22 cellular contexts compared by ENCODE assay signal in the genomic region with DNA sequence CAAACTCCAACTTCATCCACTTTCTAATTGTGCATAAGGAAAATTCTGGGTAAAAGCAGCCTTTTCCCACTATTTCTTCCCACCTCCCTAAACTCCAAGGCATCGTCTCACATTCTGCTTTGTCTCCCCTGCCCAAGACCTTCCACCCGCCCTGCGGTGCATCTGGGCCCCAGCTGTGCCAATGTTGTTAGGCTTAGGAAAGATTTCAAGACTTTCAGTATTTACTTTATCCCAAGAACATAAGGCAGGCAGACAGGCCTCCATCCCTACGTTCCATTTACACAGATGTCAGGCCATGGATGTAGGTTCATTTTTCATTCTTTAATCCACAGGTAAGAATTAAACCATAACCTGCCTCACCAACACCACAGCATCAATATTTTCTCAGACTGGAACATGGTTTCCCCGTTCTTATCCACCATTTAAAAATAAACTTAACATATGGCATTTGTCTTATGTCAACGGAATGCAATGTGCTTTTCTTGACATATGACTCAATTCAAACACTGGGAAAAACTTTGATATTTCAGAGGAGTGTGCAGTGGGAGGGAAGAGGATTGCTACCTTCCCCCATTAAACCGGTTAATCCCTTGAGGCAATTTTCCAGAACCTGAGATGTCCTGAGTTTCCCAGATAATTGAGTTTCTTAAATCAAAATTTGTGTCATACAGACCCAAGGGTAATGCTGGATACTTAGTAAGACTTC.
A peak's percentile ranks its signal among the peaks of the same experiment; 100 is the strongest.
DNase-seq lines count a peak whose midpoint lies in the region; ATAC-seq and TF ChIP-seq lines count a peak whose summit lies in the region.
"Had no signal": no experiment of that assay in that cellular context is flagged by ENCODE, and none has a peak within 500 bp of the region (broad histone marks: within the 10 kb centered on the region; RNA-seq: fewer than 3 reads in every experiment).

No MANE protein-coding gene starts in this region.

- H4K8ac ChIP-seq in H9 (replicated peaks; ENCODE audit: insufficient read length, low read depth, low read length) = no peak overlapping the region

- no peak overlapping the region for H2BK20ac ChIP-seq in H9 (ENCODE audit: low read depth, low read length, poor library complexity, severe bottlenecking)

- no peak overlapping the region for H3K18ac ChIP-seq in H9 (ENCODE audit: insufficient read length, low read depth, low read length)

- no peak overlapping the region for H3K14ac ChIP-seq in H9 (ENCODE audit: insufficient read depth, low read length)

- H4K20me1 ChIP-seq in H9 (ENCODE audit: control insufficient read depth, insufficient read depth, insufficient read length) = no peaks in the 10 kb centered on the region

- no peak overlapping the region for H2AK5ac ChIP-seq in H9 (ENCODE audit: insufficient read length, low read length)

- H3K4me3 Mint-ChIP-seq in H9 = no peak overlapping the region
- H3K4me3 Mint-ChIP-seq: activated B cell treated with CpG ODN at 0.5 μM for 24 hours, B cell had no signal

- no peaks in the 10 kb centered on the region for H3K23me2 ChIP-seq in H9 (ENCODE audit: insufficient read length, low read depth, low read length, poor library complexity, severe bottlenecking)

- WGBS in H9 (ENCODE audit: extremely low coverage, insufficient read length, low lambda C conversion rate) = no CpG with 5 or more reads among the region's 7 CpGs
- WGBS in prostate gland = 85% methylated on average over 7 of the region's 7 CpGs

- peak overlapping the region; percentile 69 for H3K23ac ChIP-seq in H9 (ENCODE audit: insufficient read length, low read depth, low read length)

- peaks cover 7 to 8% of the 10 kb centered on the region in 2 experiments for H3K4me1 Mint-ChIP-seq in H9
- H3K4me1 Mint-ChIP-seq: activated B cell treated with CpG ODN at 0.5 μM for 24 hours, B cell had no signal

- H3K36me3 Mint-ChIP-seq in H9 (ENCODE audit: insufficient read depth in 1 of 3, low read depth in 3 of 3) = no peaks in the 10 kb centered on the region

- H3K79me2 ChIP-seq in H9 (ENCODE audit: insufficient read depth, low read length) = no peaks in the 10 kb centered on the region

- H2AFZ ChIP-seq in H9 (ENCODE audit: low read length) = no peak overlapping the region

- no peak overlapping the region for H3K56ac ChIP-seq in H9 (ENCODE audit: insufficient read length, low read depth, low read length)

- no peak for DNase-seq in H9
- peak; percentile 42 for DNase-seq in brain pericyte (ENCODE audit: low read depth, low spot score)
- peak; percentile 67 to 83 for DNase-seq in foreskin fibroblast
- DNase-seq in skeletal muscle cell (ENCODE audit: low read depth) = peak; percentile 59
- no peak for DNase-seq in HUDEP-2 (lab: John Stamatoyannopoulos, UW; ENCODE audit: unreplicated experiment in 76 of 76)
- DNase-seq in prostate gland (ENCODE audit: low spot score) = no peak
- DNase-seq: activated B cell treated with CpG ODN at 0.5 μM for 24 hours; activated CD8-positive, alpha-beta memory T cell treated with anti-CD3 and anti-CD28 coated beads for 24 hours; Caco-2; central memory CD4-positive, alpha-beta T cell; effector CD8-positive, alpha-beta T cell; gastrocnemius medialis; left ventricle myocardium inferior; mucosa of descending colon; NCI-H1417 treated with DMSO at 0.1 percent for 48 hours; NCI-H2171; NCI-H774; stimulated activated CD4-positive, alpha-beta T cell treated with anti-CD3 and anti-CD28 coated beads, Interleukin-2, amount 100 ng/mL, for 48 hours had no signal

- TF ChIP-seq POLR2A in prostate gland (IDR thresholded peaks at IDR 0.05) = no peak

- H3T11ph ChIP-seq in H9 (ENCODE audit: low read length) = no peak overlapping the region

- no peak overlapping the region for H3K27ac Mint-ChIP-seq in H9
- H3K27ac Mint-ChIP-seq: activated B cell treated with CpG ODN at 0.5 μM for 24 hours, B cell had no signal

- peaks cover 2% of the 10 kb centered on the region; the same call in 1 of the 2 replicates for H3K27me3 Mint-ChIP-seq in H9 (ENCODE audit: low read depth)

- no peak overlapping the region for H4K5ac ChIP-seq in H9 (ENCODE audit: insufficient read length, low read depth, low read length)

- ATAC-seq in HG03521 (IDR thresholded peaks at IDR 0.05; ENCODE audit: unreplicated experiment) = no peak
- ATAC-seq: gastrocnemius medialis, HCT116, mucosa of descending colon, sciatic nerve had no signal

- no peak overlapping the region for H2BK15ac ChIP-seq in H9 (ENCODE audit: low read depth, low read length)

- no peaks in the 10 kb centered on the region for H3K79me1 ChIP-seq in H9 (ENCODE audit: insufficient read depth, low read depth, low read length, poor library complexity, severe bottlenecking)

- no peak overlapping the region for H2BK12ac ChIP-seq in H9 (ENCODE audit: insufficient read length, low read depth, low read length)

- no peak overlapping the region for H3K4ac ChIP-seq in H9 (ENCODE audit: low read depth, low read length)

- no peaks in the 10 kb centered on the region for H3K9me3 Mint-ChIP-seq in H9
- H3K9me3 Mint-ChIP-seq: activated B cell treated with CpG ODN at 0.5 μM for 24 hours had no signal

- H3K27me3 ChIP-seq in H9 (ENCODE audit: insufficient read depth, low read length) = no peaks in the 10 kb centered on the region
- H3K27me3 ChIP-seq in prostate gland (replicated peaks; ENCODE audit: insufficient read depth) = no peaks in the 10 kb centered on the region
- H3K27me3 ChIP-seq: gastrocnemius medialis had no signal

- H2BK120ac ChIP-seq in H9 (ENCODE audit: low read depth, low read length, poor library complexity, severe bottlenecking) = no peak overlapping the region

- H3K4me1 ChIP-seq in H9 (ENCODE audit: insufficient read depth, low read length) (no peaks in the 10 kb centered on the region), prostate gland (replicated peaks) (no peaks in the 10 kb centered on the region)
- H3K4me1 ChIP-seq: gastrocnemius medialis, left ventricle myocardium inferior had no signal

- intact Hi-C loops in prostate gland (cut with DNase I) = no loop called here

- H4K91ac ChIP-seq in H9 (ENCODE audit: insufficient read length, low read depth, low read length) = no peak overlapping the region

- H3K27ac ChIP-seq in H9 (ENCODE audit: insufficient read length, low read depth, low read length) = no peak overlapping the region
- H3K27ac ChIP-seq in prostate gland = no peak overlapping the region
- H3K27ac ChIP-seq: gastrocnemius medialis, left ventricle myocardium inferior had no signal

- no peak overlapping the region for H3K9ac ChIP-seq in H9 (ENCODE audit: extremely low read depth, insufficient read length, low read length)

- no peaks in the 10 kb centered on the region for H3K9me3 ChIP-seq in H9 (ENCODE audit: control insufficient read depth, low read depth, low read length)
- H3K9me3 ChIP-seq in prostate gland = no peaks in the 10 kb centered on the region
- H3K9me3 ChIP-seq: Caco-2, gastrocnemius medialis, left ventricle myocardium inferior, mucosa of descending colon had no signal

- H3K4me3 ChIP-seq in foreskin fibroblast (ENCODE audit: low read depth in 1 of 2, low read length in 2 of 2) = no peak overlapping the region
- H3K4me3 ChIP-seq in skeletal muscle cell (ENCODE audit: low read depth, low read length) = no peak overlapping the region
- no peak overlapping the region for H3K4me3 ChIP-seq in prostate gland
- H3K4me3 ChIP-seq: gastrocnemius medialis, left ventricle myocardium inferior, mucosa of descending colon had no signal

- no peak overlapping the region for H3K4me2 ChIP-seq in H9 (ENCODE audit: insufficient read depth, insufficient read length, low read length)

- no peak overlapping the region for H2BK5ac ChIP-seq in H9 (ENCODE audit: insufficient read length, low read length)

- H3K36me3 ChIP-seq in prostate gland = no peaks in the 10 kb centered on the region
- H3K36me3 ChIP-seq: gastrocnemius medialis, left ventricle myocardium inferior had no signal

- TF ChIP-seq CTCF in H9 (conservative IDR thresholded peaks at IDR 0.05) = no peak
- no peak for TF ChIP-seq CTCF in foreskin fibroblast (IDR thresholded peaks at IDR 0.05; ENCODE audit: low read depth, low read length)
- no peak for TF ChIP-seq CTCF in prostate gland (IDR thresholded peaks at IDR 0.05)

Comparison
In these comparisons a context has a peak if more than half of its experiments do, and no peak if none do; other contexts are left out.
1. DNase-seq: peak in brain pericyte (single experiment), foreskin fibroblast (2 of 2) and skeletal muscle cell (single experiment); none in H9 (single experiment), HUDEP-2 (0 of 76) and prostate gland (single experiment).